In genomic region chr14:71754422-71755095, GRCh38 we compare ENCODE assay signal across 30 cellular contexts.
DNase-seq lines count a peak whose midpoint lies in the region; ATAC-seq and TF ChIP-seq lines count a peak whose summit lies in the region.
"Had no signal": no experiment of that assay in that cellular context is flagged by ENCODE, and none has a peak within 500 bp of the region (broad histone marks: within the 10 kb centered on the region; RNA-seq: fewer than 3 reads in every experiment).

No MANE protein-coding gene starts in this region.

- 0 out of 2 replicates have a peak overlapping the region, but pooled peaks have one; percentile 28 for H3K9ac ChIP-seq in BLaER1
- no peak overlapping the region for H3K9ac ChIP-seq in IMR-90 (ENCODE audit: low read depth, low read length)
- no peak overlapping the region for H3K9ac ChIP-seq in endodermal cell (ENCODE audit: extremely low read depth, low read length, poor library complexity, severe bottlenecking)
- H3K9ac ChIP-seq in neural progenitor cell: no peak overlapping the region
- no peak overlapping the region for H3K9ac ChIP-seq in SK-N-SH

- in situ Hi-C loops in IMR-90 (cut with MboI; ENCODE audit: low sequenced_read_pairs): loop anchor here (5.0 kb wide), 1 partner anchor 617 kb away; no protein-coding TSS in a partner anchor

- TF ChIP-seq EP300 in SK-N-SH (IDR thresholded peaks at IDR 0.05; ENCODE audit: borderline replicate concordance in 1 of 2, low read depth in 1 of 2, low read length in 1 of 2): no peak

- no peaks in the 10 kb centered on the region for H3K36me3 ChIP-seq in BLaER1
- H3K36me3 ChIP-seq in IMR-90 (ENCODE audit: control insufficient read depth, insufficient read depth, low read length): no peaks in the 10 kb centered on the region
- H3K36me3 ChIP-seq in endodermal cell (ENCODE audit: control insufficient read depth, insufficient read depth, low read length): no peaks in the 10 kb centered on the region
- no peaks in the 10 kb centered on the region for H3K36me3 ChIP-seq in neural progenitor cell
- no peaks in the 10 kb centered on the region for H3K36me3 ChIP-seq in SK-N-SH (replicated peaks in 1 of 2; ENCODE audit: control insufficient read depth in 1 of 2, insufficient read depth in 2 of 2, low read length in 1 of 2)
- H3K36me3 ChIP-seq in uterus: no peaks in the 10 kb centered on the region
- H3K36me3 ChIP-seq: ascending aorta, cardiac muscle cell, vagina had no signal

- H2AFZ ChIP-seq in IMR-90 (replicated peaks; ENCODE audit: low read length, poor library complexity) (no peak overlapping the region), neural progenitor cell (replicated peaks) (no peak overlapping the region), SK-N-SH (ENCODE audit: low read depth) (no peak overlapping the region)

- peak overlapping the region; percentile 33; the same call in 1 of the 2 replicates for H2AK5ac ChIP-seq in IMR-90 (ENCODE audit: low read depth, low read length)

- peak overlapping the region; percentile 52 for H2AK9ac ChIP-seq in IMR-90 (replicated peaks; ENCODE audit: low read depth, low read length, poor library complexity)

- H3K4me1 Mint-ChIP-seq in endodermal cell (peaks cover 22% of the 10 kb centered on the region), neural progenitor cell (peaks cover 36% of the 10 kb centered on the region)
- H3K4me1 Mint-ChIP-seq: B cell had no signal

- POLR2A ChIA-PET in IMR-90 (lab: Charles Lee; ENCODE audit: unreplicated experiment) (no interaction called here), SK-N-SH (lab: Yijun Ruan, JAX) (no interaction called here)

- no peak overlapping the region; the same call in 1 of the 2 replicates for H4K5ac ChIP-seq in IMR-90 (ENCODE audit: low read depth, low read length)

- H3K9me2 ChIP-seq in SK-N-SH: no peaks in the 10 kb centered on the region

- no peak for ATAC-seq in IMR-90 (ENCODE audit: low read depth)
- no peak for ATAC-seq in GM18870 (IDR thresholded peaks at IDR 0.05; ENCODE audit: unreplicated experiment)
- ATAC-seq: A549; effector memory CD8-positive, alpha-beta T cell had no signal

- no peak for TF ChIP-seq RAD21 in IMR-90 (IDR thresholded peaks at IDR 0.05; ENCODE audit: low read length)
- no peak for TF ChIP-seq RAD21 in SK-N-SH (IDR thresholded peaks at IDR 0.05; ENCODE audit: low read length)

- 0 out of 4 replicates have a peak overlapping the region, but pooled peaks of 1 of the 2 experiments have one; percentile 2 for H4K8ac ChIP-seq in IMR-90 (ENCODE audit: low read depth in 2 of 2, low read length in 2 of 2)

- H3K27ac ChIP-seq in BLaER1: no peak overlapping the region
- no peak overlapping the region for H3K27ac ChIP-seq in IMR-90 (ENCODE audit: insufficient read depth, low read length)
- H3K27ac ChIP-seq in endodermal cell (ENCODE audit: low read depth, low read length): no peak overlapping the region
- no peak overlapping the region for H3K27ac ChIP-seq in neural progenitor cell
- no peak overlapping the region for H3K27ac ChIP-seq in SK-N-SH (ENCODE audit: low read depth in 2 of 2, low read length in 1 of 2)
- no peak overlapping the region for H3K27ac ChIP-seq in uterus
- H3K27ac ChIP-seq: A549, ascending aorta, cardiac muscle cell, coronary artery, testis, vagina had no signal

- H3K56ac ChIP-seq in IMR-90 (ENCODE audit: extremely low read depth, insufficient read depth, low read length): no peak overlapping the region

- no peak for DNase-seq in IMR-90
- DNase-seq in endodermal cell: peak; percentile 78
- peak; percentile 42 for DNase-seq in neural progenitor cell (ENCODE audit: low spot score)
- no peak for DNase-seq in SK-N-SH
- DNase-seq in activated naive CD4-positive, alpha-beta T cell treated with anti-CD3 and anti-CD28 coated beads, Interleukin-2, amount 50 U/mL, for 16 hours: no peak
- DNase-seq in uterus: no peak
- DNase-seq: activated CD4-positive, alpha-beta memory T cell treated with anti-CD3 and anti-CD28 coated beads, Interleukin-2, amount 10 ng/mL, durations not matched to agents 7 days and 5 days; activated effector memory CD4-positive, alpha-beta T cell treated with anti-CD3 and anti-CD28 coated beads, Interleukin-2, amount 50 U/mL, for 16 hours; activated naive CD8-positive, alpha-beta T cell treated with anti-CD3 and anti-CD28 coated beads, Interleukin-2, amount 10 ng/mL, durations not matched to agents 7 days and 5 days; DMS153; effector memory CD8-positive, alpha-beta T cell; foreskin fibroblast; head of caudate nucleus; NCI-H1048; NCI-H187; NCI-H2171; NCI-H524 treated with DMSO at 0.1 percent for 48 hours; Right ventricle myocardium superior; stimulated activated naive CD4-positive, alpha-beta T cell treated with Interleukin-2 at 50 U/mL for 16 hours; T-helper 1 cell; testis had no signal

- H2BK5ac ChIP-seq in IMR-90 (ENCODE audit: low read depth, low read length, poor library complexity, severe bottlenecking): no peak overlapping the region

- BruUV-seq in IMR-90 (replicated peaks; lab: Mats Ljungman, UMichigan): no TSS peak

- no peaks in the 10 kb centered on the region; the same call in 1 of the 2 replicates for H3K9me1 ChIP-seq in IMR-90 (ENCODE audit: insufficient read depth, low read length)

- no peak overlapping the region; the same call in 1 of the 2 replicates for H3K18ac ChIP-seq in IMR-90 (ENCODE audit: low read depth, low read length)

- H3K27ac Mint-ChIP-seq in endodermal cell (peak overlapping the region; percentile 80), neural progenitor cell (no peak overlapping the region)
- H3K27ac Mint-ChIP-seq: activated CD4-positive, alpha-beta memory T cell treated with anti-CD3 and anti-CD28 coated beads, Interleukin-2, amount 10 ng/mL, durations not matched to agents 7 days and 5 days; activated naive CD8-positive, alpha-beta T cell treated with anti-CD3 and anti-CD28 coated beads, Interleukin-2, amount 10 ng/mL, durations not matched to agents 7 days and 5 days; B cell; effector memory CD8-positive, alpha-beta T cell had no signal

- 89% methylated on average over 5 of the region's 17 CpGs; no CpG with 5 or more reads in 1 of the 2 experiments for WGBS in IMR-90 (ENCODE audit: extremely low coverage in 2 of 2, insufficient read length in 1 of 2), 2 experiments
- 72 to 82% methylated on average over 10 to 17 of the region's 17 CpGs for WGBS in endodermal cell (ENCODE audit: insufficient coverage in 1 of 2, insufficient read length in 1 of 2), 2 experiments
- 86% methylated on average over 8 of the region's 17 CpGs for whole genome bisulfite sequencing in SK-N-SH (ENCODE audit: low lambda C conversion rate)

- H3K79me2 ChIP-seq in neural progenitor cell (ENCODE audit: low read depth): no peaks in the 10 kb centered on the region
- no peaks in the 10 kb centered on the region for H3K79me2 ChIP-seq in SK-N-SH (ENCODE audit: insufficient read depth)

- H3K36me3 Mint-ChIP-seq in endodermal cell (ENCODE audit: low read depth): no peaks in the 10 kb centered on the region
- H3K36me3 Mint-ChIP-seq in neural progenitor cell: no peaks in the 10 kb centered on the region
- H3K36me3 Mint-ChIP-seq: activated naive CD8-positive, alpha-beta T cell treated with anti-CD3 and anti-CD28 coated beads, Interleukin-2, amount 10 ng/mL, durations not matched to agents 7 days and 5 days had no signal

- no peak for TF ChIP-seq POLR2A in IMR-90 (IDR thresholded peaks at IDR 0.05; ENCODE audit: low read depth, low read length)
- no peak for TF ChIP-seq POLR2A in uterus (IDR thresholded peaks at IDR 0.05)

- peak overlapping the region; percentile 79 for H2BK120ac ChIP-seq in IMR-90 (ENCODE audit: low read depth, low read length)

- H3F3A ChIP-seq in neural progenitor cell (ENCODE audit: low read depth): no peaks in the 10 kb centered on the region
- peaks cover 5% of the 10 kb centered on the region for H3F3A ChIP-seq in SK-N-SH (replicated peaks; ENCODE audit: insufficient read depth)

- H3K4me1 ChIP-seq in BLaER1 (peaks cover 34% of the 10 kb centered on the region), IMR-90 (ENCODE audit: control insufficient read depth, insufficient read depth, low read length) (peaks cover 4% of the 10 kb centered on the region; the same call in 1 of the 2 replicates), endodermal cell (ENCODE audit: control insufficient read depth, insufficient read depth, low read length) (no peaks in the 10 kb centered on the region), neural progenitor cell (peaks cover 8% of the 10 kb centered on the region), SK-N-SH (ENCODE audit: control insufficient read depth in 1 of 2, insufficient read depth in 2 of 2, low read depth in 1 of 2, low read length in 1 of 2) (peaks cover 5 to 6% of the 10 kb centered on the region in 2 experiments; a peak in 2 of 4 replicates), uterus (no peaks in the 10 kb centered on the region)

- peak overlapping the region; percentile 64 for H3K4me2 ChIP-seq in BLaER1
- no peak overlapping the region for H3K4me2 ChIP-seq in IMR-90 (ENCODE audit: low read depth, low read length)
- H3K4me2 ChIP-seq in neural progenitor cell: no peak overlapping the region
- no peak overlapping the region for H3K4me2 ChIP-seq in SK-N-SH
- H3K4me2 ChIP-seq: A549 had no signal

- H4K20me1 ChIP-seq in BLaER1: no peaks in the 10 kb centered on the region
- no peaks in the 10 kb centered on the region for H4K20me1 ChIP-seq in IMR-90 (ENCODE audit: insufficient read depth, low read length)
- H4K20me1 ChIP-seq in neural progenitor cell (ENCODE audit: low read depth): no peaks in the 10 kb centered on the region
- H4K20me1 ChIP-seq in SK-N-SH (ENCODE audit: insufficient read depth): no peaks in the 10 kb centered on the region

- H3K4me3 Mint-ChIP-seq in endodermal cell (no peak overlapping the region), neural progenitor cell (no peak overlapping the region)
- H3K4me3 Mint-ChIP-seq: activated CD4-positive, alpha-beta memory T cell treated with anti-CD3 and anti-CD28 coated beads, Interleukin-2, amount 10 ng/mL, durations not matched to agents 7 days and 5 days; activated naive CD8-positive, alpha-beta T cell treated with anti-CD3 and anti-CD28 coated beads, Interleukin-2, amount 10 ng/mL, durations not matched to agents 7 days and 5 days; B cell; effector memory CD8-positive, alpha-beta T cell had no signal

- intact Hi-C loops in IMR-90 (cut with micrococcal nuclease) (loop anchor here (5.0 to 10.0 kb wide), 2 partner anchors 782 to 940 kb away; no protein-coding TSS in a partner anchor), uterus (cut with DNase I; ENCODE audit: low total_unique reads) (loop anchor here (2.0 kb wide), 1 partner anchor 612 kb away; no protein-coding TSS in a partner anchor)

- no peak overlapping the region for H3K14ac ChIP-seq in IMR-90 (replicated peaks; ENCODE audit: low read depth, low read length)

- peak overlapping the region; percentile 44; the same call in 1 of the 3 replicates for H2BK15ac ChIP-seq in IMR-90 (ENCODE audit: low read depth, low read length)

- peak overlapping the region; percentile 35 for H3K4ac ChIP-seq in IMR-90 (ENCODE audit: low read depth, low read length)

- H3K9me3 ChIP-seq in BLaER1: no peaks in the 10 kb centered on the region
- no peaks in the 10 kb centered on the region for H3K9me3 ChIP-seq in IMR-90 (ENCODE audit: control insufficient read depth, insufficient read depth, low read length)
- no peaks in the 10 kb centered on the region for H3K9me3 ChIP-seq in endodermal cell (ENCODE audit: control insufficient read depth, low read length)
- H3K9me3 ChIP-seq in neural progenitor cell (ENCODE audit: low read depth): no peaks in the 10 kb centered on the region
- no peaks in the 10 kb centered on the region for H3K9me3 ChIP-seq in SK-N-SH
- H3K9me3 ChIP-seq in uterus: no peaks in the 10 kb centered on the region
- H3K9me3 ChIP-seq: A549, ascending aorta, testis, vagina had no signal

- no peaks in the 10 kb centered on the region for H3K79me1 ChIP-seq in IMR-90 (ENCODE audit: low read depth in 1 of 2, low read length in 2 of 2)

- H3K9me3 Mint-ChIP-seq in endodermal cell (no peaks in the 10 kb centered on the region), neural progenitor cell (no peaks in the 10 kb centered on the region)
- H3K9me3 Mint-ChIP-seq: activated CD4-positive, alpha-beta memory T cell treated with anti-CD3 and anti-CD28 coated beads, Interleukin-2, amount 10 ng/mL, durations not matched to agents 7 days and 5 days; activated naive CD8-positive, alpha-beta T cell treated with anti-CD3 and anti-CD28 coated beads, Interleukin-2, amount 10 ng/mL, durations not matched to agents 7 days and 5 days; effector memory CD8-positive, alpha-beta T cell had no signal

- H3K27me3 ChIP-seq in BLaER1: no peaks in the 10 kb centered on the region
- H3K27me3 ChIP-seq in IMR-90 (ENCODE audit: control insufficient read depth, insufficient read depth, low read length): no peaks in the 10 kb centered on the region
- H3K27me3 ChIP-seq in endodermal cell (ENCODE audit: control insufficient read depth, insufficient read depth, low read length, poor library complexity, severe bottlenecking): no peaks in the 10 kb centered on the region
- no peaks in the 10 kb centered on the region for H3K27me3 ChIP-seq in neural progenitor cell
- H3K27me3 ChIP-seq in SK-N-SH (ENCODE audit: insufficient read depth): no peaks in the 10 kb centered on the region
- no peaks in the 10 kb centered on the region for H3K27me3 ChIP-seq in uterus
- H3K27me3 ChIP-seq: ascending aorta, cardiac muscle cell, testis, vagina had no signal

- peak overlapping the region; percentile 31 for H4K91ac ChIP-seq in IMR-90 (ENCODE audit: insufficient read depth, low read depth, low read length)

- dilution Hi-C loops in IMR-90 (cut with HindIII; ENCODE audit: low sequenced_read_pairs, unreplicated experiment): no loop called here

- no peak overlapping the region for H3K4me3 ChIP-seq in BLaER1
- no peak overlapping the region for H3K4me3 ChIP-seq in IMR-90 (ENCODE audit: insufficient read depth, low read depth, low read length)
- H3K4me3 ChIP-seq in endodermal cell (ENCODE audit: low read length): no peak overlapping the region
- no peak overlapping the region for H3K4me3 ChIP-seq in neural progenitor cell
- no peak overlapping the region for H3K4me3 ChIP-seq in SK-N-SH (ENCODE audit: low read depth in 2 of 2, low read length in 1 of 2)
- H3K4me3 ChIP-seq in uterus: no peak overlapping the region
- H3K4me3 ChIP-seq: A549, ascending aorta, cardiac muscle cell, coronary artery, testis, vagina had no signal

- H3K27me3 Mint-ChIP-seq in endodermal cell (ENCODE audit: insufficient read depth) (no peaks in the 10 kb centered on the region), neural progenitor cell (ENCODE audit: insufficient read depth, low read depth) (peaks cover 4% of the 10 kb centered on the region)
- H3K27me3 Mint-ChIP-seq: progenitor cell of endocrine pancreas had no signal

- peak overlapping the region; percentile 63 for H2BK20ac ChIP-seq in IMR-90 (ENCODE audit: low read depth, low read length)

- no peak overlapping the region for H3K23ac ChIP-seq in IMR-90 (ENCODE audit: low read depth, low read length)

- TF ChIP-seq CTCF in IMR-90 (conservative IDR thresholded peaks at IDR 0.05; ENCODE audit: low read depth, low read length) (no peak), endodermal cell (conservative IDR thresholded peaks at IDR 0.05) (no peak), neural progenitor cell (IDR thresholded peaks at IDR 0.05) (no peak), SK-N-SH (IDR thresholded peaks at IDR 0.05) (no peak), uterus (IDR thresholded peaks at IDR 0.05) (no peak)

- CTCF ChIA-PET in IMR-90 (lab: Yijun Ruan, JAX) (interaction anchor here (1.0 to 1.2 kb wide), 2 partner anchors 50 to 101 kb away, joined by 3 to 5 read pairs; no protein-coding TSS in a partner anchor), SK-N-SH (lab: Yijun Ruan, JAX) (interaction anchor here (0.9 to 10.8 kb wide), 6 partner anchors 12 to 654 kb away, joined by 3 to 198 read pairs (median 8); no protein-coding TSS in a partner anchor)

Comparison
In these comparisons a context has a peak if more than half of its experiments do, and no peak if none do; other contexts are left out.
1. DNase-seq: peak in endodermal cell (single experiment) and neural progenitor cell (single experiment); none in IMR-90 (single experiment), SK-N-SH (single experiment), activated naive CD4-positive, alpha-beta T cell treated with anti-CD3 and anti-CD28 coated beads, Interleukin-2, amount 50 U/mL, for 16 hours (single experiment) and uterus (0 of 2).